ENCODE assay signal across 7 cellular contexts in the genomic region with DNA sequence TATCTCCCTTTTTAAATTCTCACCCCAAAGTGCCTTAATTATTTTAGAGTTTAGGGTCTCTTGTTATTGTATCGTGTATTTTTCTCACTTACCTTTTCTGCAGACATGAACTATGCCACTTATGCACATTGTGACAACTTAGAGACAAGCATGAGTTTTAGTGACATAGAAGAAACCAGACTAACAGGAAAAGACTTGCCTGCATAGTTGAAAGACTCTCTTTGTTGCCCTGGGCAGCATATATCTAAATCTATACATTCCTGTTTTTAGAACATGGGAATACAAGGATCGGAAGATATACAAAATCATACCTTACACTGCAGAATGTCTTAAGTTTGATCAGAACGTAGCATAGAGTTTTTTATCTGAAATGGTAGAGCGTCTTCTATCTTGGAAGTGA.
"Had no signal": no experiment of that assay in that cellular context is flagged by ENCODE, and none has a peak within 500 bp of the region (broad histone marks: within the 10 kb centered on the region; RNA-seq: fewer than 3 reads in every experiment).

No MANE protein-coding gene starts in this region.

- DNase-seq: IMR-90, KBM-7, KG1 had no signal

- H3K4me3 Mint-ChIP-seq: IgD-negative memory B cell had no signal

- H3K4me3 ChIP-seq: K562 had no signal

- H3K27ac ChIP-seq: HL-60 had no signal

- H3K27me3 Mint-ChIP-seq: IgD-negative memory B cell had no signal

- H3K4me1 Mint-ChIP-seq: IgD-negative memory B cell had no signal

- H3K36me3 Mint-ChIP-seq: IgD-negative memory B cell had no signal

- ATAC-seq: HepG2, K562 had no signal

- H3K27ac Mint-ChIP-seq: IgD-negative memory B cell had no signal
